ENCODE assay signal across 9 cellular contexts in the genomic region with DNA sequence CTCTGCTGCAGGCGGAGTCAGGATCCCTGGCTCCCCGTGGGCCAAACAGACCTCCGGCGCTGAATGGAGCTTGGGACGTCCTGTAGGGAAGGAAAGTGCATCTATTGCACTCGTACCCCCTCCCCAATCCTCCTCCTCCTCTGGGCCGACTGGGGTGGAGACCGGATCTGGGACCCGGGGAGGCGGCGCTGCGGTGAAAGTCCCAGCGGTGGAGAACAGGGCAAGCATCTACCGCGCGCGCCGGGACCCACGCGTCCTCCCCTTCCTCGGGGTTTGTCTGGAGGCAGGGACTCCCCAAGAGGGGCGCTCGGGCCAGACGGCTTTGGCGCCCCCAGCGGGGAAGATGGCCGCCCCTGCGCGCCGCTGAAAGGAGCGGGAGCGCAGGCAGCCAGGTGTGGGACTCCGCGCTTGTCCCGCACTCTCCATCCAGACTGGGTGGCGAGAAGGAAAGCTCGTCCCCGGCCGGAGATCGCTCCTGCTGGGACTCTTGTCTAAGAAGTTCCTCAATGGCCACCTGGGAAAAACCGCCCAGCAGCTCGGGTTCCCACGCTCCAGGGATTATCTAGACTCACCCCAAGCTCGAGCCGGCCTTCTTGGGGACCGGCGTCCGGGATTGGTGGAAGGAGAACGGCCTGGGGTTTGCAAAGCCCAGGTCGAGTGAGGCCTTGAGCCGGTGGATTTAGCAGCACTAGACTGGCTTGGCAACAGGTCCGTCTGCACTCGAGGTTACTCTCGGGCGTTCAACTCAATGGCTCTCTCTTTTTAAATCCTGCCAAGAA. TPM values are rescaled to one million over a fixed set of nuclear protein-coding genes. Genes with fewer than 3 reads are reported as not detected.
DNase-seq lines count a peak whose midpoint lies in the region; ATAC-seq, FAIRE-seq and TF ChIP-seq lines count a peak whose summit lies in the region.
"Had no signal": no experiment of that assay in that cellular context is flagged by ENCODE, and none has a peak within 500 bp of the region (broad histone marks: within the 10 kb centered on the region; RNA-seq: fewer than 3 reads in every experiment).

No MANE protein-coding gene starts in this region.

- peaks cover 19% of the 10 kb centered on the region for H3K36me3 ChIP-seq in SK-N-MC (ENCODE audit: insufficient read depth, low read length)
- H3K36me3 ChIP-seq in keratinocyte (ENCODE audit: control insufficient read depth in 2 of 2, extremely low read depth in 1 of 2, insufficient read depth in 2 of 2, low read length in 2 of 2), result peaks cover 3 to 5% of the 10 kb centered on the region in 2 experiments

- ATAC-seq in HG03432 (IDR thresholded peaks at IDR 0.05; ENCODE audit: unreplicated experiment) (peak; percentile 26), GM18858 (IDR thresholded peaks at IDR 0.05; ENCODE audit: unreplicated experiment) (no peak)

- no peaks in the 10 kb centered on the region for H3K27me3 ChIP-seq in keratinocyte (ENCODE audit: control insufficient read depth, extremely low read depth, insufficient read depth, low read length)

- H3K4me1 ChIP-seq in keratinocyte (ENCODE audit: control insufficient read depth, extremely low read depth, insufficient read depth, low read length), result peaks cover 25% of the 10 kb centered on the region

- peak overlapping the region; percentile 58 for H2AFZ ChIP-seq in keratinocyte (ENCODE audit: control insufficient read depth, low read length)

- peak overlapping the region; percentile 76 for H3K4me2 ChIP-seq in keratinocyte (ENCODE audit: control insufficient read depth, extremely low read depth, insufficient read depth, low read depth, low read length)

- H3K9me3 ChIP-seq in SK-N-MC (ENCODE audit: low read depth, low read length) (no peaks in the 10 kb centered on the region), keratinocyte (ENCODE audit: control insufficient read depth, low read depth, low read length) (no peaks in the 10 kb centered on the region)

- H3K79me2 ChIP-seq in keratinocyte (ENCODE audit: control insufficient read depth, insufficient read depth, low read length), result peaks cover 55% of the 10 kb centered on the region

- DNase-seq in NCI-H524 (lab: John Stamatoyannopoulos, UW) (peak; percentile 16 to 52), NCI-H524 treated with DMSO at 0.1 percent for 48 hours (lab: John Stamatoyannopoulos, UW) (no peak), SK-N-MC (ENCODE audit: low read depth, low spot score) (no peak), keratinocyte (ENCODE audit: low read depth, low spot score) (no peak)
- peak; percentile 20 for DNase-seq in central memory CD4-positive, alpha-beta T cell
- DNase-seq in stimulated activated CD4-positive, alpha-beta T cell treated with anti-CD3 and anti-CD28 coated beads, Interleukin-12 subunit alpha, Interleukin-12 subunit beta, amount 100 ng/mL, for 48 hours (ENCODE audit: low read depth in 2 of 3, low spot score in 1 of 3), result peak in 2 of 3 donors; percentile 17

- no peaks in the 10 kb centered on the region for H3K9me1 ChIP-seq in keratinocyte (ENCODE audit: control insufficient read depth, extremely low read depth, insufficient read depth, low read length)

- H3K27ac ChIP-seq in SK-N-MC, result peak overlapping the region; percentile 99
- peak overlapping the region; percentile 36 for H3K27ac ChIP-seq in keratinocyte (ENCODE audit: control insufficient read depth, insufficient read depth, low read length)

- peak overlapping the region; percentile 86 for H3K4me3 ChIP-seq in SK-N-MC
- H3K4me3 ChIP-seq in keratinocyte (ENCODE audit: control insufficient read depth in 2 of 3, extremely low read depth in 1 of 3, insufficient read depth in 2 of 3, low read depth in 1 of 3, low read length in 3 of 3), result peak overlapping the region; percentile 59 to 82 (median 81)

- FAIRE-seq in keratinocyte (lab: Jason Lieb, UNC), result no peak
- FAIRE-seq: islet of Langerhans had no signal

- dilution Hi-C loops in keratinocyte (cut with MboI; ENCODE audit: extremely low pct_ligation_motif_present, low sequenced_read_pairs), result no loop called here

- TF ChIP-seq CTCF in keratinocyte (optimal IDR thresholded peaks at IDR 0.05 in 1 of 3, IDR thresholded peaks at IDR 0.05 in 1 of 3, conservative IDR thresholded peaks at IDR 0.05 in 1 of 3; ENCODE audit: extremely low read depth in 1 of 3, insufficient read depth in 2 of 3, low read length in 3 of 3), result peak; percentile 30 to 52 (median 44)

- peaks cover 5% of the 10 kb centered on the region for H4K20me1 ChIP-seq in keratinocyte (ENCODE audit: control insufficient read depth, extremely low read depth, insufficient read depth, low read length)

- H3K9ac ChIP-seq in SK-N-MC (ENCODE audit: insufficient read length), result peak overlapping the region; percentile 85
- peak overlapping the region; percentile 69 for H3K9ac ChIP-seq in keratinocyte (ENCODE audit: control insufficient read depth, extremely low read depth, insufficient read depth, low read length)

RNA-seq across cellular contexts. Expression of gene FADS2, which starts 0.7 kb away (rescaled TPM):
- polyA plus RNA-seq in keratinocyte, result 175 to 319 TPM (median 196 TPM) in 3 replicates
- 1.8 TPM for polyA plus RNA-seq in keratinocyte (2011; ENCODE audit: low read depth)
- polyA plus RNA-seq in keratinocyte (2011; cell fraction: cytosol; rRNA removed), result 110 and 129 TPM in 2 replicates
- polyA plus RNA-seq in keratinocyte (2011; cell fraction: nucleus; rRNA removed), result 233 and 240 TPM in 2 replicates
- polyA plus RNA-seq in keratinocyte (2012; ENCODE audit: low replicate concordance), result 5.2 and 239 TPM in 2 replicates
- 429 to 676 TPM (median 455 TPM) in 3 replicates for polyA minus RNA-seq in keratinocyte
- polyA minus RNA-seq in keratinocyte (2011; cell fraction: cytosol; rRNA and poly(A)+ RNA removed), result 153 TPM
- 130 and 142 TPM in 2 replicates for polyA minus RNA-seq in keratinocyte (2011; cell fraction: nucleus; rRNA and poly(A)+ RNA removed)

RNA-seq across cellular contexts. Expression of gene FADS1, which starts 12.0 kb away (rescaled TPM):
- polyA plus RNA-seq in keratinocyte, result 19.0 to 34.0 TPM (median 32.0 TPM) in 3 replicates
- polyA plus RNA-seq in keratinocyte (2011; ENCODE audit: low read depth), result 1.1 TPM
- polyA plus RNA-seq in keratinocyte (2011; cell fraction: cytosol; rRNA removed), result 12.4 and 14.9 TPM in 2 replicates
- polyA plus RNA-seq in keratinocyte (2011; cell fraction: nucleus; rRNA removed), result 13.5 and 15.2 TPM in 2 replicates
- 1.1 and 21.8 TPM in 2 replicates for polyA plus RNA-seq in keratinocyte (2012; ENCODE audit: low replicate concordance)
- 25.3 to 40.2 TPM (median 32.8 TPM) in 3 replicates for polyA minus RNA-seq in keratinocyte
- 24.4 TPM for polyA minus RNA-seq in keratinocyte (2011; cell fraction: cytosol; rRNA and poly(A)+ RNA removed)
- 14.0 and 19.5 TPM in 2 replicates for polyA minus RNA-seq in keratinocyte (2011; cell fraction: nucleus; rRNA and poly(A)+ RNA removed)

RNA-seq across cellular contexts. Expression of gene FEN1, which starts 36.1 kb away (rescaled TPM):
- polyA plus RNA-seq in keratinocyte, result 10.0 to 26.7 TPM (median 25.8 TPM) in 3 replicates
- polyA plus RNA-seq in keratinocyte (2011; ENCODE audit: low read depth), result 7.0 TPM
- polyA plus RNA-seq in keratinocyte (2011; cell fraction: cytosol; rRNA removed), result 8.0 and 9.4 TPM in 2 replicates
- 10.1 and 10.5 TPM in 2 replicates for polyA plus RNA-seq in keratinocyte (2011; cell fraction: nucleus; rRNA removed)
- polyA plus RNA-seq in keratinocyte (2012; ENCODE audit: low replicate concordance), result 5.0 and 29.4 TPM in 2 replicates
- polyA minus RNA-seq in keratinocyte, result 10.8 to 24.8 TPM (median 19.8 TPM) in 3 replicates
- 8.6 TPM for polyA minus RNA-seq in keratinocyte (2011; cell fraction: cytosol; rRNA and poly(A)+ RNA removed)
- polyA minus RNA-seq in keratinocyte (2011; cell fraction: nucleus; rRNA and poly(A)+ RNA removed), result 8.4 and 9.7 TPM in 2 replicates

RNA-seq across cellular contexts. Expression of gene TMEM258, which starts 36.4 kb away (rescaled TPM):
- 188 to 324 TPM (median 249 TPM) in 3 replicates for polyA plus RNA-seq in keratinocyte
- polyA plus RNA-seq in keratinocyte (2011; ENCODE audit: low read depth), result 8.9 TPM
- 175 and 222 TPM in 2 replicates for polyA plus RNA-seq in keratinocyte (2011; cell fraction: cytosol; rRNA removed)
- polyA plus RNA-seq in keratinocyte (2011; cell fraction: nucleus; rRNA removed), result 55.4 and 64.3 TPM in 2 replicates
- 256 and 286 TPM in 2 replicates for polyA plus RNA-seq in keratinocyte (2012; ENCODE audit: low replicate concordance)
- 95.2 to 174 TPM (median 118 TPM) in 3 replicates for polyA minus RNA-seq in keratinocyte
- polyA minus RNA-seq in keratinocyte (2011; cell fraction: cytosol; rRNA and poly(A)+ RNA removed), result 161 TPM
- 21.3 and 21.8 TPM in 2 replicates for polyA minus RNA-seq in keratinocyte (2011; cell fraction: nucleus; rRNA and poly(A)+ RNA removed)

Comparison
In these comparisons a context has a peak if more than half of its experiments do, and no peak if none do; other contexts are left out.
1. DNase-seq: peak in NCI-H524 (2 of 2), central memory CD4-positive, alpha-beta T cell (single experiment) and stimulated activated CD4-positive, alpha-beta T cell treated with anti-CD3 and anti-CD28 coated beads, Interleukin-12 subunit alpha, Interleukin-12 subunit beta, amount 100 ng/mL, for 48 hours (2 of 3); none in NCI-H524 treated with DMSO at 0.1 percent for 48 hours (single experiment), SK-N-MC (single experiment) and keratinocyte (single experiment).